In the genomic region with DNA sequence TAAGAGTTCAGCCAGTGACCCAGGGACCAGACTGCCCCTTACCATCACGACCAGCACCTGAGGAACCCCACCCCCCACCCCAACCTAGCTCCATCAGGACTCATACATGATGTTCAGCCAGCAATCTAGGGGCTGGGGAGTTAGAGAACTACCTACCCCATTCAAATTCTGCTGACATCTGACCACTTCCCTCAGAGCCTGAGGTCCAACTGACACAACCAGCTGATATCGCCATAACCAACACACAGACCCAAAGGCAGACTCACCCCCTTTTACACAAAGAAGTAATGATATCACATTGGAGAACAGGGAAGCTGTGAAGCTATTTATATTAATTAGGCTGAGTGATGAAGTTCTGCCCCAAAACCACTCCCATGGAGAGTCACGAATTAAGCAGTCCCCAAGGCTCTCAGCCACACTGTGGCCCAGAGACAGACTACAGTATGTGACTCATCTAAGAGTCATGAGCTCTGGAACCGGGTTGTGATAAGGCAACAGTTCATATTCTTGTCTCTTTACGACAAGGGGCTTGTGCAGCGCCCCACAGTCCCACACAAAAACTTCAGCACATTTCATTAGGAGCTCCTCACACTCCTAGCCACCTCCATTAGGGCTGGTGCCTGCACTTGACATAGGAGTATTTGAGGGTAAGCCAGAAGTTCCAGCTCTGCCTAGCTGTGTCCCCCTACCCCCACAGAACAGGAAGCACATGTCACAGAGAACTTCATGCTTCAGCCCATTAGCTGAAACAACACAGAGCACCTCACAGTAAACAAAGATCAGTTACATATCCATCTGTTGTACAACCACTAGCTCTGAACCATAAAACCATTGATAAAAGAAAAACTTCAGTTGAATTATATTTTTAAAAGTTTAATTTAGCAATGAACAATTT, we compare ENCODE assay signal across 1 cellular context.
TF ChIP-seq lines count a peak whose summit lies in the region.

No MANE protein-coding gene starts in this region.

TF ChIP-seq in WTC11, 78 proteins besides CTCF, POLR2A, EP300 and RAD21 (continued from another document):
- TF ChIP-seq STAT6 (CRISPR knock-in tag; conservative IDR thresholded peaks at IDR 0.05; ENCODE audit: low read depth) (no peak), ZSCAN18 (CRISPR knock-in tag; IDR thresholded peaks at IDR 0.05) (no peak), ZNF396 (CRISPR knock-in tag; IDR thresholded peaks at IDR 0.05; ENCODE audit: borderline replicate concordance) (no peak), TCF7 (CRISPR knock-in tag; IDR thresholded peaks at IDR 0.05; ENCODE audit: low read depth) (no peak), RORB (CRISPR knock-in tag; IDR thresholded peaks at IDR 0.05) (no peak), NFE2L1 (CRISPR knock-in tag; IDR thresholded peaks at IDR 0.05) (no peak), NFATC4 (CRISPR knock-in tag; IDR thresholded peaks at IDR 0.05) (no peak), CBFB (CRISPR knock-in tag; IDR thresholded peaks at IDR 0.05; ENCODE audit: low read depth) (no peak)
- TF ChIP-seq, protein P1, sequence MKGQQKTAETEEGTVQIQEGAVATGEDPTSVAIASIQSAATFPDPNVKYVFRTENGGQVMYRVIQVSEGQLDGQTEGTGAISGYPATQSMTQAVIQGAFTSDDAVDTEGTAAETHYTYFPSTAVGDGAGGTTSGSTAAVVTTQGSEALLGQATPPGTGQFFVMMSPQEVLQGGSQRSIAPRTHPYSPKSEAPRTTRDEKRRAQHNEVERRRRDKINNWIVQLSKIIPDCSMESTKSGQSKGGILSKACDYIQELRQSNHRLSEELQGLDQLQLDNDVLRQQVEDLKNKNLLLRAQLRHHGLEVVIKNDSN (CRISPR knock-in tag; IDR thresholded peaks at IDR 0.05) = no peak
